13 cellular contexts compared by ENCODE assay signal in genomic region chr3:11716576-11717250, GRCh38.
DNase-seq lines count a peak whose midpoint lies in the region; ATAC-seq and TF ChIP-seq lines count a peak whose summit lies in the region.
"Had no signal": no experiment of that assay in that cellular context is flagged by ENCODE, and none has a peak within 500 bp of the region (broad histone marks: within the 10 kb centered on the region; RNA-seq: fewer than 3 reads in every experiment).

No MANE protein-coding gene starts in this region.

- peaks cover 66% of the 10 kb centered on the region for H3K79me2 ChIP-seq in GM23248 (ENCODE audit: insufficient read depth)

- in situ Hi-C loops in GM23248 (cut with MboI): no loop called here

- H3K4me3 ChIP-seq in GM23248 (peak overlapping the region; percentile 82), adipocyte (ENCODE audit: low read length) (peak overlapping the region; percentile 94), stomach smooth muscle (ENCODE audit: low read length in 2 of 2) (no peak overlapping the region)

- H3K9me3 ChIP-seq in GM23248 (ENCODE audit: low read depth) (no peaks in the 10 kb centered on the region), adipocyte (ENCODE audit: control insufficient read depth, low read length) (no peaks in the 10 kb centered on the region), stomach smooth muscle (ENCODE audit: control insufficient read depth in 2 of 2, low read length in 2 of 2) (no peaks in the 10 kb centered on the region)

- peak overlapping the region; percentile 90 for H3K9ac ChIP-seq in GM23248
- H3K9ac ChIP-seq in adipocyte (ENCODE audit: low read length): peak overlapping the region; percentile 96
- H3K9ac ChIP-seq in stomach smooth muscle (ENCODE audit: low read length in 2 of 2): no peak overlapping the region

- DNase-seq in GM23248 (peak; percentile 67), adipocyte (ENCODE audit: low read depth) (peak; percentile 34), foreskin keratinocyte (peak in 1 of 2 donors; percentile 60), SHP77 (lab: John Stamatoyannopoulos, UW) (no peak), NCI-H187 treated with DMSO at 0.1 percent for 48 hours (lab: John Stamatoyannopoulos, UW) (no peak)
- DNase-seq in stimulated activated naive CD4-positive, alpha-beta T cell treated with Interleukin-2 at 50 U/mL for 16 hours (lab: John Stamatoyannopoulos, UW): no peak
- DNase-seq: activated CD8-positive, alpha-beta T cell treated with anti-CD3 and anti-CD28 coated beads, Interleukin-2, amount 10 ng/mL, durations not matched to agents 7 days and 5 days; activated naive CD4-positive, alpha-beta T cell treated with anti-CD3 and anti-CD28 coated beads, Interleukin-2, amount 10 ng/mL, durations not matched to agents 7 days and 5 days; CD8-positive, alpha-beta memory T cell; effector memory CD4-positive, alpha-beta T cell; NCI-H1417 had no signal

- no peaks in the 10 kb centered on the region for H4K20me1 ChIP-seq in GM23248 (ENCODE audit: insufficient read depth)

- peaks cover 42% of the 10 kb centered on the region for H3F3A ChIP-seq in GM23248 (ENCODE audit: insufficient read depth)

- H3K4me2 ChIP-seq in GM23248 (ENCODE audit: unreplicated experiment): peak overlapping the region; percentile 97

- TF ChIP-seq CTCF in foreskin keratinocyte (conservative IDR thresholded peaks at IDR 0.05): no peak

- H3K27ac ChIP-seq in GM23248: peak overlapping the region; percentile 90
- H3K27ac ChIP-seq in foreskin keratinocyte: peak overlapping the region; percentile 85
- H3K27ac ChIP-seq in stomach smooth muscle (ENCODE audit: low read length): peak overlapping the region; percentile 89

- H3K27me3 ChIP-seq in GM23248 (replicated peaks; ENCODE audit: insufficient read depth): no peaks in the 10 kb centered on the region
- no peaks in the 10 kb centered on the region for H3K27me3 ChIP-seq in adipocyte (replicated peaks; ENCODE audit: control insufficient read depth, insufficient read depth, low read length)
- H3K27me3 ChIP-seq in foreskin keratinocyte: no peaks in the 10 kb centered on the region
- H3K27me3 ChIP-seq in stomach smooth muscle (ENCODE audit: control insufficient read depth in 1 of 2, insufficient read depth in 2 of 2, low read length in 2 of 2): no peaks in the 10 kb centered on the region

- WGBS in GM23248 (ENCODE audit: low coverage in 1 of 2, low lambda C conversion rate in 2 of 2, missing lambda C conversion rate in 2 of 2), 2 experiments: 18 to 23% methylated on average over 6 of the region's 6 CpGs

- H3K4me1 ChIP-seq in GM23248 (ENCODE audit: insufficient read depth) (peaks cover 32% of the 10 kb centered on the region), adipocyte (ENCODE audit: control insufficient read depth, insufficient read depth, low read length) (peaks cover 28% of the 10 kb centered on the region), foreskin keratinocyte (peaks cover 36% of the 10 kb centered on the region), stomach smooth muscle (ENCODE audit: control insufficient read depth, insufficient read depth, low read length) (peaks cover 15% of the 10 kb centered on the region)

- ATAC-seq in foreskin keratinocyte (no peak), HG02798 (IDR thresholded peaks at IDR 0.05; ENCODE audit: poor library complexity, unreplicated experiment) (no peak)
- ATAC-seq: activated CD8-positive, alpha-beta T cell treated with anti-CD3 and anti-CD28 coated beads, Interleukin-2, amount 10 ng/mL, durations not matched to agents 7 days and 5 days had no signal

- H3K36me3 ChIP-seq in GM23248 (ENCODE audit: low read depth) (no peaks in the 10 kb centered on the region), adipocyte (ENCODE audit: control insufficient read depth, insufficient read depth, low read length, severe bottlenecking) (no peaks in the 10 kb centered on the region), stomach smooth muscle (ENCODE audit: control insufficient read depth in 2 of 2, insufficient read depth in 2 of 2, low read length in 2 of 2) (no peaks in the 10 kb centered on the region)

- no peaks in the 10 kb centered on the region for H3K9me2 ChIP-seq in GM23248 (ENCODE audit: insufficient read depth)

- peak overlapping the region; percentile 72 for H2AFZ ChIP-seq in GM23248

Comparison
In these comparisons a context has a peak if more than half of its experiments do, and no peak if none do; other contexts are left out.
1. DNase-seq: peak in GM23248 (single experiment) and adipocyte (single experiment); none in SHP77 (0 of 2), stimulated activated naive CD4-positive, alpha-beta T cell treated with Interleukin-2 at 50 U/mL for 16 hours (single experiment) and NCI-H187 treated with DMSO at 0.1 percent for 48 hours (single experiment).
2. H3K4me3 ChIP-seq: peak in GM23248 (single experiment) and adipocyte (single experiment); none in stomach smooth muscle (0 of 2).
3. H3K9ac ChIP-seq: peak in GM23248 (single experiment) and adipocyte (single experiment); none in stomach smooth muscle (0 of 2).
4. Peak in every context shown above with its lines, with median percentiles within 50 percentile points of each other: H3K27ac ChIP-seq.